ENCODE assay signal across 8 cellular contexts in the genomic region with DNA sequence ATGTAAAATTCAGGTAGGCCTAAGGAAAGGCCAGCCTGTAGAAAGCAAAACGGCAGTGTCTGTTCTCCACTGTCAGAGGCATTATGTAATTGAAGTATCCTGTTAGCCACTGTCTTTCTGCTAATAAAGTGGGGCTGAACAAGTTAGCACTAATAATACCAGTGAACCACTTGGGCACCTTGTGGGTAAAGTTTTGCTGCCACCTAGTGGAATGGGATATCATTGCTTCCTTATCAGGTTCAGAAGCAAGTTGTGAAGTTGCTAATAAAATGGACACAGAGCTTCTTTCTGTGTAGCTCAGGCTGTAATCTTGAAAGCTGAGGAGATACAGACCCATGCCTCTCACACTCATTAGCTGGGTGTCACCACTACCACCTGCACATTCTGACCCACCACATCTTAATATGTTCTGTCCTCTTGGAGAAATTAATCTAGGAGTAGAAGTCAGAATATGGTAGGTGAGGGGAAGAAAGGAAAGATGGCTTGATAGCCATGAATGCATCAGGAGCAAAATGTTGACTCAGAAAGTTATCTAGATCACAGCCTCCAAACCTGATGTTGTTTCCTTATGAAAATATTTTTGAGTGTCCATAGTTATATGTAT.
DNase-seq lines count a peak whose midpoint lies in the region; ATAC-seq and TF ChIP-seq lines count a peak whose summit lies in the region.

No MANE protein-coding gene starts in this region.

- peak; percentile 84 for TF ChIP-seq CTCF in psoas muscle (IDR thresholded peaks at IDR 0.05)

- intact Hi-C loops in Right ventricle myocardium superior (cut with DNase I), result loop anchor here (5.0 kb wide), 1 partner anchor 59 kb away; no protein-coding TSS in a partner anchor
- intact Hi-C loops in psoas muscle (cut with DNase I), result loop anchor here in 1 of 2 donors (5.0 to 10.0 kb wide), 2 partner anchors 59 to 281 kb away; a partner anchor contains a TSS

- H3K27ac ChIP-seq in psoas muscle, result no peak overlapping the region

- ATAC-seq in GM18873 (IDR thresholded peaks at IDR 0.05; ENCODE audit: low FRiP score, unreplicated experiment) (peak; percentile 75), Right ventricle myocardium superior (ENCODE audit: poor library complexity) (peak; percentile 92), psoas muscle (peak; percentile 72 to 95 (median 86))

- H3K27me3 ChIP-seq in NT2/D1 (ENCODE audit: insufficient read depth, insufficient read length) (no peaks in the 10 kb centered on the region), psoas muscle (ENCODE audit: insufficient read depth in 3 of 3, low read length in 2 of 3) (peaks cover 3 to 8% (median 4%) of the 10 kb centered on the region in 3 donors)

- H3K4me1 ChIP-seq in NT2/D1 (ENCODE audit: insufficient read depth, insufficient read length) (no peaks in the 10 kb centered on the region), psoas muscle (no peaks in the 10 kb centered on the region)

- H3K9ac ChIP-seq in NT2/D1 (ENCODE audit: insufficient read length, low read depth), result no peak overlapping the region

- H3K9me3 ChIP-seq in NT2/D1 (ENCODE audit: insufficient read depth, low read length) (peaks cover 6% of the 10 kb centered on the region; the same call in 1 of the 2 replicates), psoas muscle (no peaks in the 10 kb centered on the region)

- 0 to 6% (median 0%) methylated on average over 1 of the region's 1 CpG for WGBS in psoas muscle, 3 donors

- peak; percentile 35 for DNase-seq in CMK (ENCODE audit: low read depth)
- peak; percentile 48 for DNase-seq in HuH-7.5 (ENCODE audit: low spot score)
- peak; percentile 84 for DNase-seq in NT2/D1 (ENCODE audit: low read depth, low spot score)
- peak; percentile 46 for DNase-seq in activated gamma-delta T cell treated with anti-CD3 and anti-CD28 coated beads, Interleukin-2, amount 50 U/mL, for 16 hours (ENCODE audit: low read depth)
- no peak for DNase-seq in Right ventricle myocardium superior
- DNase-seq in psoas muscle, result no peak
- DNase-seq in occipital lobe (lab: John Stamatoyannopoulos, UW), result no peak

- H3K4me3 ChIP-seq in NT2/D1 (ENCODE audit: insufficient read length, low read depth), result no peak overlapping the region
- no peak overlapping the region for H3K4me3 ChIP-seq in psoas muscle

- no peaks in the 10 kb centered on the region for H3K36me3 ChIP-seq in NT2/D1 (ENCODE audit: insufficient read depth, insufficient read length, low read length)
- no peaks in the 10 kb centered on the region for H3K36me3 ChIP-seq in psoas muscle (ENCODE audit: insufficient read depth in 1 of 2, low read depth in 1 of 2)

Comparison
In these comparisons a context has a peak if more than half of its experiments do, and no peak if none do; other contexts are left out.
1. DNase-seq: peak in CMK (single experiment), HuH-7.5 (single experiment), NT2/D1 (single experiment) and activated gamma-delta T cell treated with anti-CD3 and anti-CD28 coated beads, Interleukin-2, amount 50 U/mL, for 16 hours (single experiment); none in Right ventricle myocardium superior (single experiment), psoas muscle (0 of 2) and occipital lobe (single experiment).
2. Peak in every context shown above with its lines, with median percentiles within 50 percentile points of each other: ATAC-seq.